ENCODE assay signal across 8 cellular contexts in genomic region chr16:88705746-88706287, GRCh38. TPM values are rescaled to one million over a fixed set of nuclear protein-coding genes. Genes with fewer than 3 reads are reported as not detected.
A peak's percentile ranks its signal among the peaks of the same experiment; 100 is the strongest.
DNase-seq lines count a peak whose midpoint lies in the region; ATAC-seq, FAIRE-seq and TF ChIP-seq lines count a peak whose summit lies in the region.

No MANE protein-coding gene starts in this region.

- TF ChIP-seq EP300 in gastroesophageal sphincter (IDR thresholded peaks at IDR 0.05): no peak

- DNase-seq in stimulated activated CD4-positive, alpha-beta T cell treated with anti-CD3 and anti-CD28 coated beads, Interleukin-12 subunit alpha, Interleukin-12 subunit beta, amount 100 ng/mL, for 4 hours: peak; percentile 22
- DNase-seq in stimulated activated CD4-positive, alpha-beta T cell treated with anti-CD3 and anti-CD28 coated beads, Interleukin-2, amount 100 ng/mL, for 48 hours: no peak
- no peak for DNase-seq in WTC11 (ENCODE audit: low spot score)
- peak in 1 of 2 donors; percentile 19 for DNase-seq in trophoblast cell
- no peak for DNase-seq in RCC 7860 (ENCODE audit: low spot score)
- DNase-seq in D721Med (ENCODE audit: insufficient read length, low spot score): no peak

- peak overlapping the region; percentile 64 for H3K14ac ChIP-seq in trophoblast cell (ENCODE audit: low read length)

- no peaks in the 10 kb centered on the region for H3K9me3 Mint-ChIP-seq in WTC11

- peaks cover 2% of the 10 kb centered on the region for H3K79me1 ChIP-seq in trophoblast cell (ENCODE audit: low read length)

- ATAC-seq in HG03103 (IDR thresholded peaks at IDR 0.05; ENCODE audit: low read depth, unreplicated experiment): peak; percentile 9
- peak; percentile 12 for ATAC-seq in WTC11
- peak; percentile 54 for ATAC-seq in gastroesophageal sphincter

- no peaks in the 10 kb centered on the region for H3K36me3 Mint-ChIP-seq in WTC11

- WGBS in gastroesophageal sphincter (ENCODE audit: low coverage in 1 of 2), 2 donors: no CpG with 5 or more reads among the region's 67 CpGs
- WGBS in trophoblast cell (ENCODE audit: extremely low coverage, insufficient coverage, insufficient read length): no CpG with 5 or more reads among the region's 67 CpGs

- no peak overlapping the region for H2BK5ac ChIP-seq in trophoblast cell (ENCODE audit: low read depth, low read length, poor library complexity)

- no peak overlapping the region for H4K12ac ChIP-seq in trophoblast cell (ENCODE audit: low read depth, low read length)

- H4K91ac ChIP-seq in trophoblast cell (ENCODE audit: low read depth, low read length): no peak overlapping the region

- peak overlapping the region; percentile 87 for H2AFZ ChIP-seq in trophoblast cell (ENCODE audit: insufficient read depth, low read length, poor library complexity)

- H3K79me2 ChIP-seq in trophoblast cell (ENCODE audit: control insufficient read depth, insufficient read depth, low read length, poor library complexity): no peaks in the 10 kb centered on the region

- CTCF ChIA-PET in WTC11 (lab: Charles Lee): interaction anchor here (1.3 to 6.8 kb wide), 4 partner anchors 21 to 88 kb away, joined by 3 to 46 read pairs (median 7); no protein-coding TSS in a partner anchor

- peak overlapping the region; percentile 87 for H3K4me2 ChIP-seq in trophoblast cell (ENCODE audit: low read length)

- H3K27ac Mint-ChIP-seq in WTC11: no peak overlapping the region

- H3K27me3 Mint-ChIP-seq in WTC11 (ENCODE audit: low read depth): no peaks in the 10 kb centered on the region

- peak overlapping the region; percentile 82 for H3K9ac ChIP-seq in trophoblast cell (ENCODE audit: low read length)

- peak overlapping the region; percentile 84 for H3K4me3 Mint-ChIP-seq in WTC11

- H2BK12ac ChIP-seq in trophoblast cell (ENCODE audit: low read length): no peak overlapping the region

- H3K18ac ChIP-seq in trophoblast cell (ENCODE audit: low read length): peak overlapping the region; percentile 54

- H3K36me3 ChIP-seq in gastroesophageal sphincter (peaks cover 0 to 35% of the 10 kb centered on the region in 2 donors), trophoblast cell (ENCODE audit: control insufficient read depth in 1 of 2, insufficient read depth in 2 of 2, low read length in 2 of 2) (peaks cover 9 to 12% of the 10 kb centered on the region in 2 experiments)

- no peak overlapping the region for H3K23ac ChIP-seq in trophoblast cell (ENCODE audit: low read length)

- peaks cover 0 to 72% (median 27%) of the 10 kb centered on the region in 3 donors for H3K4me1 ChIP-seq in gastroesophageal sphincter
- H3K4me1 ChIP-seq in trophoblast cell (ENCODE audit: control insufficient read depth in 1 of 2, insufficient read depth in 2 of 2, low read length in 2 of 2): peaks cover 4 to 14% of the 10 kb centered on the region in 2 experiments

- H2BK120ac ChIP-seq in trophoblast cell (ENCODE audit: insufficient read depth, low read length, poor library complexity): peak overlapping the region; percentile 33

- H3K9me3 ChIP-seq in gastroesophageal sphincter: no peaks in the 10 kb centered on the region
- H3K9me3 ChIP-seq in trophoblast cell (ENCODE audit: insufficient read depth, low read depth, low read length): no peaks in the 10 kb centered on the region

- H4K8ac ChIP-seq in trophoblast cell (ENCODE audit: low read depth, low read length): peak overlapping the region; percentile 75

- H3K4me3 ChIP-seq in gastroesophageal sphincter (peak overlapping the region; percentile 71 to 99), trophoblast cell (ENCODE audit: low read depth, low read length) (peak overlapping the region; percentile 89)

- no peak overlapping the region for H2AK5ac ChIP-seq in trophoblast cell (ENCODE audit: low read length)

- POLR2A ChIA-PET in WTC11 (lab: Charles Lee): interaction anchor here (1.0 kb wide), 1 partner anchor 43 kb away, joined by 3 read pairs; the partner anchor contains the start of gene MVD

- no peak for TF ChIP-seq CTCF in WTC11 (IDR thresholded peaks at IDR 0.05)
- no peak for TF ChIP-seq CTCF in gastroesophageal sphincter (IDR thresholded peaks at IDR 0.05)
- TF ChIP-seq CTCF in D721Med (IDR thresholded peaks at IDR 0.05; ENCODE audit: insufficient read depth, missing control alignments): no peak

- H3K27ac ChIP-seq in gastroesophageal sphincter (peak overlapping the region; percentile 40 to 93 (median 90)), trophoblast cell (ENCODE audit: low read depth, low read length) (no peak overlapping the region)

- no peak for TF ChIP-seq POLR2A in gastroesophageal sphincter (IDR thresholded peaks at IDR 0.05)

- peaks cover 19% of the 10 kb centered on the region for H3K4me1 Mint-ChIP-seq in WTC11

- no peaks in the 10 kb centered on the region for H3K27me3 ChIP-seq in gastroesophageal sphincter
- no peaks in the 10 kb centered on the region for H3K27me3 ChIP-seq in trophoblast cell (ENCODE audit: insufficient read depth, low read length)

- FAIRE-seq in RCC 7860 (lab: Jason Lieb, UNC) (no peak), D721Med (lab: Jason Lieb, UNC) (no peak)

- H3K4ac ChIP-seq in trophoblast cell (ENCODE audit: low read depth, low read length): no peak overlapping the region

TF ChIP-seq in WTC11, 78 proteins besides CTCF, POLR2A, EP300 and RAD21 (continues in another document):
- no peak for TF ChIP-seq NR2C2 (CRISPR knock-in tag; IDR thresholded peaks at IDR 0.05)
- TF ChIP-seq ESRRA (CRISPR knock-in tag; IDR thresholded peaks at IDR 0.05; ENCODE audit: borderline replicate concordance): no peak
- TF ChIP-seq NR1H2 (CRISPR knock-in tag; IDR thresholded peaks at IDR 0.05): no peak
- no peak for TF ChIP-seq RORB (CRISPR knock-in tag; IDR thresholded peaks at IDR 0.05)
- TF ChIP-seq ZNF138 (CRISPR knock-in tag; conservative IDR thresholded peaks at IDR 0.05): no peak
- no peak for TF ChIP-seq STAT6 (CRISPR knock-in tag; conservative IDR thresholded peaks at IDR 0.05; ENCODE audit: low read depth)
- no peak for TF ChIP-seq TP53 (CRISPR knock-in tag; IDR thresholded peaks at IDR 0.05)
- no peak for TF ChIP-seq IRF2 (CRISPR knock-in tag; IDR thresholded peaks at IDR 0.05; ENCODE audit: borderline replicate concordance, low read depth)
- TF ChIP-seq ZBTB43 (CRISPR knock-in tag; IDR thresholded peaks at IDR 0.05): no peak
- no peak for TF ChIP-seq ZSCAN18 (CRISPR knock-in tag; IDR thresholded peaks at IDR 0.05)

RNA-seq across cellular contexts. Expression of gene RNF166, which starts 0.4 kb away (rescaled TPM):
- total RNA-seq in WTC11 (2021) (38.5 to 46.2 TPM (median 40.5 TPM) in 3 replicates), gastroesophageal sphincter (10 to 100 TPM; 19.5 to 27.8 (median 22.3) TPM)
- 8.7 and 8.8 TPM in 2 replicates for polyA plus RNA-seq in trophoblast cell (2013)

RNA-seq across cellular contexts. Expression of gene CTU2, which starts 0.5 kb away (rescaled TPM):
- 42.1 to 52.4 TPM (median 43.7 TPM) in 3 replicates for total RNA-seq in WTC11 (2021)
- 10 to 100 TPM in 2 of 4 donors, 1 to 10 TPM in 2; 6.0 to 19.9 (median 10.7) TPM for total RNA-seq in gastroesophageal sphincter
- polyA plus RNA-seq in trophoblast cell (2013): 25.4 and 28.4 TPM in 2 replicates

RNA-seq across cellular contexts. Expression of gene SNAI3, which starts 19.5 kb away (rescaled TPM):
- total RNA-seq in WTC11 (2021) (8.0 to 9.4 TPM (median 9.1 TPM) in 3 replicates), gastroesophageal sphincter (1 to 10 TPM in 2 of 4 donors, under 1 TPM in 1, not detected in 1; 0.39 to 1.7 (median 1.1) TPM)
- 0.27 and 0.31 TPM in 2 replicates for polyA plus RNA-seq in trophoblast cell (2013)

RNA-seq across cellular contexts. Expression of gene MVD, which starts 42.9 kb away (rescaled TPM):
- total RNA-seq in WTC11 (2021) (96.9 to 113 TPM (median 109 TPM) in 3 replicates), gastroesophageal sphincter (10 to 100 TPM; 21.3 to 30.3 (median 26.6) TPM)
- polyA plus RNA-seq in trophoblast cell (2013): 102 and 109 TPM in 2 replicates

RNA-seq across cellular contexts. Expression of gene CYBA, which starts 55.0 kb away (rescaled TPM):
- total RNA-seq in WTC11 (2021) (169 to 219 TPM (median 207 TPM) in 3 replicates), gastroesophageal sphincter (100 to 1,000 TPM in 1 of 4 donors, 10 to 100 TPM in 3; 19.9 to 135 (median 79.1) TPM)
- 218 TPM in 2 replicates for polyA plus RNA-seq in trophoblast cell (2013)
